In the genomic region with DNA sequence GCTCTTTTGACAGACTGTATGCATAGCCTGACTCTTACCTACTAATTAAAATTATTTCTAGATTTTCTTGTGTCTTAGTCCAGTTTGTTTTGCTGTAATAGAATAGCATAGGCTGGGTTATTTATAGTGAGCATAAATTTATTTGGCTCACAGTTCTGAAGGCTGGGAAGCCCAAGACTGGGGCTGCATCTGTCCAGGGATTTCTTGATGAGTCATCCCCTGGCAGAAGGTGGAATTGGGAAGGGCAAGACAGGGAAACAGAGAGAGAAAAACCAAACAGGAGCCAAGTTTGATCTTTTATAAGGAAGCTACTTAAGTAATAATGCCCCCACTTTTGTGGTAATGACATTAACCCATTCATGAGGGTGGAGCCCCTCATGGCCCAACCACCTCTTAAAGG, we compare ENCODE assay signal across 29 cellular contexts.
DNase-seq lines count a peak whose midpoint lies in the region; ATAC-seq and TF ChIP-seq lines count a peak whose summit lies in the region.
"Had no signal": no experiment of that assay in that cellular context is flagged by ENCODE, and none has a peak within 500 bp of the region (broad histone marks: within the 10 kb centered on the region; RNA-seq: fewer than 3 reads in every experiment).

No MANE protein-coding gene starts in this region.

- TF ChIP-seq CTCF in endodermal cell (conservative IDR thresholded peaks at IDR 0.05) = no peak

- H3K4me1 ChIP-seq in endodermal cell (ENCODE audit: control insufficient read depth, insufficient read depth, low read length) = peaks cover 8% of the 10 kb centered on the region
- H3K4me1 ChIP-seq: SJCRH30, stomach, vagina had no signal

- no peaks in the 10 kb centered on the region for H3K36me3 ChIP-seq in endodermal cell (ENCODE audit: control insufficient read depth, insufficient read depth, low read length)
- H3K36me3 ChIP-seq: SJCRH30, stomach, vagina had no signal

- no peak overlapping the region for H3K27ac ChIP-seq in endodermal cell (ENCODE audit: low read depth, low read length)
- H3K27ac ChIP-seq: epithelial cell of prostate, SJCRH30, stomach, vagina had no signal

- no peaks in the 10 kb centered on the region for H3K9me3 Mint-ChIP-seq in endodermal cell
- H3K9me3 Mint-ChIP-seq: H9, memory B cell had no signal

- ATAC-seq in HG03097 (IDR thresholded peaks at IDR 0.05; ENCODE audit: low FRiP score, unreplicated experiment) = no peak
- ATAC-seq in HG03108 (IDR thresholded peaks at IDR 0.05; ENCODE audit: unreplicated experiment) = no peak
- ATAC-seq: left lobe of liver, sciatic nerve had no signal

- peak overlapping the region; percentile 55 for H3K27ac Mint-ChIP-seq in endodermal cell
- H3K27ac Mint-ChIP-seq: activated T-helper 2 cell treated with anti-CD3 and anti-CD28 coated beads, Interferon-gamma antibody, Interleukin-2, Interleukin-4, amounts not matched to agents 10 μg/mL and 5 μg/mL and 100 μg/mL, durations not matched to agents 14 hours and 24 hours and 36 hours; CD4-positive, CD25-positive, alpha-beta regulatory T cell; H9; memory B cell had no signal

- H3K27me3 Mint-ChIP-seq in endodermal cell (ENCODE audit: insufficient read depth) = no peaks in the 10 kb centered on the region
- H3K27me3 Mint-ChIP-seq: CD4-positive, CD25-positive, alpha-beta regulatory T cell; memory B cell had no signal

- H3K27me3 ChIP-seq in endodermal cell (ENCODE audit: control insufficient read depth, insufficient read depth, low read length, poor library complexity, severe bottlenecking) = no peaks in the 10 kb centered on the region
- H3K27me3 ChIP-seq: SJCRH30, stomach, vagina had no signal

- peaks cover 10% of the 10 kb centered on the region for H3K4me1 Mint-ChIP-seq in endodermal cell
- H3K4me1 Mint-ChIP-seq: CD4-positive, CD25-positive, alpha-beta regulatory T cell; memory B cell had no signal

- no peaks in the 10 kb centered on the region for H3K36me3 Mint-ChIP-seq in endodermal cell (ENCODE audit: low read depth)
- H3K36me3 Mint-ChIP-seq: CD4-positive, CD25-positive, alpha-beta regulatory T cell; memory B cell had no signal

- DNase-seq in NCI-H524 (lab: John Stamatoyannopoulos, UW) = peak; percentile 32 to 61
- DNase-seq in NCI-H524 treated with DMSO at 0.1 percent for 48 hours (lab: John Stamatoyannopoulos, UW) = no peak
- peak; percentile 39 for DNase-seq in NCI-H2171 treated with DMSO at 0.1 percent for 48 hours (lab: John Stamatoyannopoulos, UW)
- no peak for DNase-seq in endodermal cell
- peak; percentile 9 for DNase-seq in pons (ENCODE audit: low spot score)
- DNase-seq in NCI-H345 treated with DMSO at 0.1 percent for 48 hours (lab: John Stamatoyannopoulos, UW; ENCODE audit: unreplicated experiment) = no peak
- DNase-seq: activated CD4-positive, alpha-beta T cell treated with anti-CD3 and anti-CD28 coated beads for 48 hours; activated CD8-positive, alpha-beta memory T cell treated with anti-CD3 and anti-CD28 coated beads for 24 hours; activated naive CD4-positive, alpha-beta T cell treated with anti-CD3 and anti-CD28 coated beads, Interleukin-2, amount 50 U/mL, for 16 hours; activated T-cell treated with anti-CD3 and anti-CD28 coated beads for 4 hours; CD4-positive, CD25-positive, alpha-beta regulatory T cell; effector CD4-positive, alpha-beta T cell; H9; Karpas-422; NCI-H1436 treated with DMSO at 0.1 percent for 48 hours; NCI-H2107; NCI-H526 treated with DMSO at 0.1 percent for 48 hours; SJCRH30; stimulated activated CD4-positive, alpha-beta T cell treated with anti-CD3 and anti-CD28 coated beads, Interleukin-12 subunit alpha, Interleukin-12 subunit beta, amount 100 ng/mL, for 4 hours; stimulated activated CD4-positive, alpha-beta T cell treated with anti-CD3 and anti-CD28 coated beads, Interleukin-4, amount 100 ng/mL, for 1 hour; stomach had no signal

- H3K9ac ChIP-seq in endodermal cell (ENCODE audit: extremely low read depth, low read length, poor library complexity, severe bottlenecking) = no peak overlapping the region

- no peak overlapping the region for H3K4me3 ChIP-seq in endodermal cell (ENCODE audit: low read length)
- H3K4me3 ChIP-seq: SJCRH30, stomach, vagina had no signal

- no peaks in the 10 kb centered on the region for H3K9me3 ChIP-seq in endodermal cell (ENCODE audit: control insufficient read depth, low read length)
- H3K9me3 ChIP-seq: SJCRH30, stomach, vagina had no signal

- no peak overlapping the region for H3K4me3 Mint-ChIP-seq in endodermal cell
- H3K4me3 Mint-ChIP-seq: H9, memory B cell had no signal

Comparison
In these comparisons a context has a peak if more than half of its experiments do, and no peak if none do; other contexts are left out.
1. DNase-seq: peak in NCI-H524 (2 of 2), NCI-H2171 treated with DMSO at 0.1 percent for 48 hours (single experiment) and pons (single experiment); none in NCI-H524 treated with DMSO at 0.1 percent for 48 hours (single experiment), endodermal cell (single experiment) and NCI-H345 treated with DMSO at 0.1 percent for 48 hours (single experiment).